Comparison of ENCODE assay signal across 1 cellular context in genomic region chr16:50271148-50272041, GRCh38.
TF ChIP-seq lines count a peak whose summit lies in the region.

No MANE protein-coding gene starts in this region.

TF ChIP-seq in GM23338, 12 proteins besides CTCF, POLR2A, EP300 and RAD21 (continued from another document):
- TF ChIP-seq ETS1 (IDR thresholded peaks at IDR 0.05) (no peak), ZNF114 (CRISPR knock-in tag; IDR thresholded peaks at IDR 0.05) (no peak), EZH2 (IDR thresholded peaks at IDR 0.05; ENCODE audit: low read depth, unreplicated experiment) (no peak), STAT1 (IDR thresholded peaks at IDR 0.05; ENCODE audit: unreplicated experiment) (no peak)
- TF ChIP-seq, protein P1, sequence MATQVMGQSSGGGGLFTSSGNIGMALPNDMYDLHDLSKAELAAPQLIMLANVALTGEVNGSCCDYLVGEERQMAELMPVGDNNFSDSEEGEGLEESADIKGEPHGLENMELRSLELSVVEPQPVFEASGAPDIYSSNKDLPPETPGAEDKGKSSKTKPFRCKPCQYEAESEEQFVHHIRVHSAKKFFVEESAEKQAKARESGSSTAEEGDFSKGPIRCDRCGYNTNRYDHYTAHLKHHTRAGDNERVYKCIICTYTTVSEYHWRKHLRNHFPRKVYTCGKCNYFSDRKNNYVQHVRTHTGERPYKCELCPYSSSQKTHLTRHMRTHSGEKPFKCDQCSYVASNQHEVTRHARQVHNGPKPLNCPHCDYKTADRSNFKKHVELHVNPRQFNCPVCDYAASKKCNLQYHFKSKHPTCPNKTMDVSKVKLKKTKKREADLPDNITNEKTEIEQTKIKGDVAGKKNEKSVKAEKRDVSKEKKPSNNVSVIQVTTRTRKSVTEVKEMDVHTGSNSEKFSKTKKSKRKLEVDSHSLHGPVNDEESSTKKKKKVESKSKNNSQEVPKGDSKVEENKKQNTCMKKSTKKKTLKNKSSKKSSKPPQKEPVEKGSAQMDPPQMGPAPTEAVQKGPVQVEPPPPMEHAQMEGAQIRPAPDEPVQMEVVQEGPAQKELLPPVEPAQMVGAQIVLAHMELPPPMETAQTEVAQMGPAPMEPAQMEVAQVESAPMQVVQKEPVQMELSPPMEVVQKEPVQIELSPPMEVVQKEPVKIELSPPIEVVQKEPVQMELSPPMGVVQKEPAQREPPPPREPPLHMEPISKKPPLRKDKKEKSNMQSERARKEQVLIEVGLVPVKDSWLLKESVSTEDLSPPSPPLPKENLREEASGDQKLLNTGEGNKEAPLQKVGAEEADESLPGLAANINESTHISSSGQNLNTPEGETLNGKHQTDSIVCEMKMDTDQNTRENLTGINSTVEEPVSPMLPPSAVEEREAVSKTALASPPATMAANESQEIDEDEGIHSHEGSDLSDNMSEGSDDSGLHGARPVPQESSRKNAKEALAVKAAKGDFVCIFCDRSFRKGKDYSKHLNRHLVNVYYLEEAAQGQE (IDR thresholded peaks at IDR 0.05; ENCODE audit: unreplicated experiment) = no peak
